ENCODE assay signal across 12 cellular contexts in genomic region chr10:124737221-124737620, GRCh38. TPM values are rescaled to one million over a fixed set of nuclear protein-coding genes. Genes with fewer than 3 reads are reported as not detected.
DNase-seq lines count a peak whose midpoint lies in the region; ATAC-seq and TF ChIP-seq lines count a peak whose summit lies in the region.
"Had no signal": no experiment of that assay in that cellular context is flagged by ENCODE, and none has a peak within 500 bp of the region (broad histone marks: within the 10 kb centered on the region; RNA-seq: fewer than 3 reads in every experiment).

No MANE protein-coding gene starts in this region.

- no peak overlapping the region for H2AFZ ChIP-seq in HCT116 (ENCODE audit: low read depth, low read length, poor library complexity, severe bottlenecking)
- H2AFZ ChIP-seq: GM23248, PC-9 had no signal

- H3K9ac ChIP-seq in HCT116 (ENCODE audit: low read length) (no peak overlapping the region), adipocyte (ENCODE audit: low read length) (peak overlapping the region; percentile 22)
- H3K9ac ChIP-seq: GM23248 had no signal

- no peak for DNase-seq in HCT116 (ENCODE audit: low read depth, low spot score)
- DNase-seq in adipocyte (ENCODE audit: low read depth), result no peak
- DNase-seq in kidney tubule cell (ENCODE audit: low spot score), result peak; percentile 21
- no peak for DNase-seq in SJCRH30
- no peak for DNase-seq in ACHN
- DNase-seq: activated naive CD4-positive, alpha-beta T cell treated with Interleukin-2 at 50 U/mL for 16 hours; mesenchymal stem cell had no signal

- H3K4me1 Mint-ChIP-seq in stimulated activated memory B cell treated with anti-CD40 and anti-IgM and Interleukin-4, amounts not matched to agents 10 μg/mL and 1 μg/mL and 100 μg/mL, for 72 hours, result peaks cover 100% of the 10 kb centered on the region

- H3K36me3 Mint-ChIP-seq in stimulated activated memory B cell treated with anti-CD40 and anti-IgM and Interleukin-4, amounts not matched to agents 10 μg/mL and 1 μg/mL and 100 μg/mL, for 72 hours, result peaks cover 19% of the 10 kb centered on the region

- intact Hi-C loops in HCT116 (cut with micrococcal nuclease), result no loop called here

- in situ Hi-C loops in ACHN (cut with HindIII; ENCODE audit: low pct_ligation_motif_present, low pct_unique_long_range_greater_than_20kb, low sequenced_read_pairs), result no loop called here

- peak overlapping the region; percentile 34 for H3K27ac Mint-ChIP-seq in stimulated activated memory B cell treated with anti-CD40 and anti-IgM and Interleukin-4, amounts not matched to agents 10 μg/mL and 1 μg/mL and 100 μg/mL, for 72 hours

- H3K27me3 Mint-ChIP-seq in stimulated activated memory B cell treated with anti-CD40 and anti-IgM and Interleukin-4, amounts not matched to agents 10 μg/mL and 1 μg/mL and 100 μg/mL, for 72 hours, result no peaks in the 10 kb centered on the region

- H3K27ac ChIP-seq in HCT116 (ENCODE audit: low read depth, low read length) (no peak overlapping the region), SJCRH30 (no peak overlapping the region)
- H3K27ac ChIP-seq: GM23248, PC-9 had no signal

- no peaks in the 10 kb centered on the region for H4K20me1 ChIP-seq in HCT116 (ENCODE audit: insufficient read depth)

- TF ChIP-seq CTCF in HCT116 (IDR thresholded peaks at IDR 0.05 in 2 of 3, conservative IDR thresholded peaks at IDR 0.05 in 1 of 3; ENCODE audit: borderline replicate concordance in 1 of 3, insufficient read depth in 1 of 3, low read depth in 2 of 3, low read length in 2 of 3), result no peak

- H3K4me3 Mint-ChIP-seq in stimulated activated memory B cell treated with anti-CD40 and anti-IgM and Interleukin-4, amounts not matched to agents 10 μg/mL and 1 μg/mL and 100 μg/mL, for 72 hours, result no peak overlapping the region

- POLR2A ChIA-PET in HCT116 (lab: Charles Lee), result no interaction called here

- RAD21 ChIA-PET in HCT116 (lab: Charles Lee; ENCODE audit: low non-redundant PET in 1 of 2, low total read pairs in 2 of 2, uncharacterized antibody in 2 of 2, unreplicated experiment in 2 of 2), result no interaction called here

- ATAC-seq in HCT116 (no peak), GM18502 (IDR thresholded peaks at IDR 0.05; ENCODE audit: poor library complexity, unreplicated experiment) (no peak), GM21367 (IDR thresholded peaks at IDR 0.05; ENCODE audit: unreplicated experiment) (no peak)
- ATAC-seq in stimulated activated memory B cell treated with anti-CD40 and anti-IgM and Interleukin-4, amounts not matched to agents 10 μg/mL and 1 μg/mL and 100 μg/mL, for 72 hours, result no peak

- BruUV-seq in HCT116 (replicated peaks; lab: Mats Ljungman, UMichigan), result no TSS peak

- no peak for TF ChIP-seq RAD21 in HCT116 (IDR thresholded peaks at IDR 0.05; ENCODE audit: low read depth)

- CTCF ChIA-PET in HCT116 (lab: Charles Lee), result interaction anchor here (1.5 kb wide), 1 partner anchor 18 kb away, joined by 5 read pairs; no protein-coding TSS in a partner anchor

- H3K4me2 ChIP-seq in HCT116 (ENCODE audit: low read length), result peak overlapping the region; percentile 4; the same call in 1 of the 2 replicates
- H3K4me2 ChIP-seq: PC-9 had no signal

- TF ChIP-seq POLR2A in HCT116 (IDR thresholded peaks at IDR 0.05; ENCODE audit: borderline replicate concordance, extremely low read depth, insufficient read depth, insufficient read length), result no peak

- H3K4me3 ChIP-seq in HCT116 (replicated peaks in 1 of 2; ENCODE audit: low read depth in 1 of 2, low read length in 2 of 2) (no peak overlapping the region), adipocyte (ENCODE audit: low read length) (no peak overlapping the region), SJCRH30 (no peak overlapping the region)
- H3K4me3 ChIP-seq: GM23248, PC-9 had no signal

- H3K36me3 ChIP-seq in HCT116 (ENCODE audit: control insufficient read depth in 1 of 2, insufficient read depth in 2 of 2, low read length in 2 of 2), result no peaks in the 10 kb centered on the region
- H3K36me3 ChIP-seq in adipocyte (ENCODE audit: control insufficient read depth, insufficient read depth, low read length, severe bottlenecking), result no peaks in the 10 kb centered on the region
- no peaks in the 10 kb centered on the region for H3K36me3 ChIP-seq in SJCRH30

- peaks cover 17 to 29% of the 10 kb centered on the region in 2 experiments for H3K4me1 ChIP-seq in HCT116 (ENCODE audit: control insufficient read depth in 1 of 2, insufficient read depth in 2 of 2, low read length in 2 of 2)
- H3K4me1 ChIP-seq in adipocyte (ENCODE audit: control insufficient read depth, insufficient read depth, low read length), result peaks cover 89% of the 10 kb centered on the region
- H3K4me1 ChIP-seq in SJCRH30, result peaks cover 3% of the 10 kb centered on the region; the same call in 1 of the 2 replicates

- H3K27me3 ChIP-seq in HCT116 (ENCODE audit: insufficient read depth, low read length), result no peaks in the 10 kb centered on the region
- no peaks in the 10 kb centered on the region for H3K27me3 ChIP-seq in adipocyte (replicated peaks; ENCODE audit: control insufficient read depth, insufficient read depth, low read length)
- H3K27me3 ChIP-seq in SJCRH30, result no peaks in the 10 kb centered on the region

- no peaks in the 10 kb centered on the region for H3K9me3 Mint-ChIP-seq in stimulated activated memory B cell treated with anti-CD40 and anti-IgM and Interleukin-4, amounts not matched to agents 10 μg/mL and 1 μg/mL and 100 μg/mL, for 72 hours

- H3K9me3 ChIP-seq in HCT116 (ENCODE audit: control insufficient read depth in 1 of 2, insufficient read depth in 1 of 2, low read depth in 1 of 2, low read length in 2 of 2) (no peaks in the 10 kb centered on the region), adipocyte (ENCODE audit: control insufficient read depth, low read length) (no peaks in the 10 kb centered on the region), SJCRH30 (replicated peaks) (no peaks in the 10 kb centered on the region)

- no peaks in the 10 kb centered on the region for H3K9me2 ChIP-seq in HCT116 (ENCODE audit: insufficient read depth)

- peaks cover 24% of the 10 kb centered on the region; the same call in 1 of the 2 replicates for H3K79me2 ChIP-seq in HCT116 (ENCODE audit: insufficient read depth, low read length)

TF ChIP-seq in HCT116, 20 proteins besides CTCF, POLR2A, EP300 and RAD21:
- TF ChIP-seq SP1 (IDR thresholded peaks at IDR 0.05; ENCODE audit: low read depth), result no peak
- no peak for TF ChIP-seq YY1 (IDR thresholded peaks at IDR 0.05; ENCODE audit: extremely low read depth, insufficient replicate concordance, low read depth, low read length)
- no peak for TF ChIP-seq JUND (IDR thresholded peaks at IDR 0.05)
- no peak for TF ChIP-seq CEBPB (IDR thresholded peaks at IDR 0.05; ENCODE audit: low read depth)
- TF ChIP-seq ELF1 (IDR thresholded peaks at IDR 0.05; ENCODE audit: borderline replicate concordance, low read depth), result no peak
- no peak for TF ChIP-seq POLR2AphosphoS5 (IDR thresholded peaks at IDR 0.05; ENCODE audit: low read depth, low read length)
- TF ChIP-seq CBX3 (IDR thresholded peaks at IDR 0.05; ENCODE audit: low read depth), result no peak
- TF ChIP-seq SIN3A (IDR thresholded peaks at IDR 0.05; ENCODE audit: low read depth), result no peak
- TF ChIP-seq EGR1 (IDR thresholded peaks at IDR 0.05; ENCODE audit: low read depth), result no peak
- no peak for TF ChIP-seq TCF7L2 (IDR thresholded peaks at IDR 0.05; ENCODE audit: borderline replicate concordance, extremely low read depth, insufficient read depth, insufficient read length)
- TF ChIP-seq, protein P1, sequence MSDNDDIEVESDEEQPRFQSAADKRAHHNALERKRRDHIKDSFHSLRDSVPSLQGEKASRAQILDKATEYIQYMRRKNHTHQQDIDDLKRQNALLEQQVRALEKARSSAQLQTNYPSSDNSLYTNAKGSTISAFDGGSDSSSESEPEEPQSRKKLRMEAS (IDR thresholded peaks at IDR 0.05), result no peak
- TF ChIP-seq REST (IDR thresholded peaks at IDR 0.05; ENCODE audit: low read depth), result no peak
- TF ChIP-seq EZH2 (IDR thresholded peaks at IDR 0.05), result no peak
- TF ChIP-seq EZH2phosphoT487 (IDR thresholded peaks at IDR 0.05; ENCODE audit: borderline replicate concordance), result no peak
- TF ChIP-seq FOSL1 (IDR thresholded peaks at IDR 0.05; ENCODE audit: low read depth), result no peak
- TF ChIP-seq ATF3 (IDR thresholded peaks at IDR 0.05), result no peak
TF ChIP-seq in HCT116: peak in this region for 0.

RNA-seq across cellular contexts. Expression of gene FAM53B, which starts 7.0 kb away (rescaled TPM):
- total RNA-seq in HCT116 (2021; ENCODE audit: unreplicated experiment), result 19.6 TPM
- 7.9 and 9.7 TPM in 2 replicates for polyA plus RNA-seq in HCT116 (2012)
- 9.4 and 10.0 TPM in 2 replicates for total RNA-seq in SJCRH30 (2014; rRNA removed; shearing (Covaris generic))

RNA-seq across cellular contexts. Expression of gene EEF1AKMT2, which starts 54.5 kb away (rescaled TPM):
- 39.6 TPM for total RNA-seq in HCT116 (2021; ENCODE audit: unreplicated experiment)
- polyA plus RNA-seq in HCT116 (2012), result 19.4 and 23.6 TPM in 2 replicates
- 29.0 and 31.6 TPM in 2 replicates for total RNA-seq in SJCRH30 (2014; rRNA removed; shearing (Covaris generic))
